In the genomic region with DNA sequence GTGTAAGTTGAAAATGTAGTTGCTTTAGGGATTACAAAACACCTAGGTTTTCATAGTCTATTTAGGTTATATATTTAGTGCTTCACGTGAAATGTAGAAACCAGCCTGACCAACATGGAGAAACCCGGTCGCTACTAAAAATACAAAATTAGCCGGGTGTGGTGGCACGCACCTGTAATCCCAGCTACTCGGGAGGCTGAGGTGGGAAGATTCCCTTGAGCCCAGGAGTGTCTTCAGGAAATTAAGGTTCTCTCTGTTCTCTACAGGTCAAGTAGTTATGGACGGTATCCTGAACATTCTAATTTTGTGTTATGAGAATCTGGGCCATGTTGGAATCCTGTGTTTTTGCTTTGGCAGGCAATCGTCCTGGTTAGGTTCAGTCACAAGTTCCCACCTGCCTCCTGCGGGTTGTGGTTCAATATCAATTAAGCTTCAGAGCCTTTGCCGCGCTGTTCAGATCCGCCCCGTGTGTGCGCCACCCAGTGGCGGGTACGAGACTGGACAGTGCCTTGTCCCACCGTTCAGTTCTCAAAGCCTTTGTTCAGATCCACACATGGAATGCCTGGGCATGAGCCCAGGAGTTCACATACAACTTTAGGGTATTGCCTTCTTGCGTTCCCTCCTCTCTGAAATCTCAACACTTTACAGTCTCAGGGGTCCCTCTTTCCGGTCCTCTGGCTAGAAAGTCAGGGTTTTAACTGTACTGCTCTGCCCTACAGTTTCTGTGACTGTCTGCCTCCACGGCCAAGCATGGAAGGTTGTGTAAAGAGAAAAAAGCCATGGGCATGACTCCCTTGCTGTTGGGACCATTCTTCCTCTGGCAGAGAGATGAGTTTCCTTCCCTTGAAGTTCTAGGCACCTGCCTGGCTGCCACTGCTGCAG, we compare ENCODE assay signal across 8 cellular contexts. TPM values are rescaled to one million over a fixed set of nuclear protein-coding genes. Genes with fewer than 3 reads are reported as not detected.
DNase-seq lines count a peak whose midpoint lies in the region; ATAC-seq and TF ChIP-seq lines count a peak whose summit lies in the region.

No MANE protein-coding gene starts in this region.

- H3K27me3 ChIP-seq in dorsolateral prefrontal cortex, result peaks cover 0 to 7% (median 0%) of the 10 kb centered on the region in 45 donors
- H3K27me3 ChIP-seq in lung (ENCODE audit: control insufficient read depth, insufficient read depth), result no peaks in the 10 kb centered on the region

- intact Hi-C loops in dorsolateral prefrontal cortex (cut with DNase I), result loop anchor here (5.0 to 10.0 kb wide), 3 partner anchors 122 to 285 kb away; no protein-coding TSS in a partner anchor

- TF ChIP-seq CTCF in GM12864 (IDR thresholded peaks at IDR 0.05; ENCODE audit: low read depth, low read length, missing control alignments) (peak; percentile 100), dorsolateral prefrontal cortex (IDR thresholded peaks at IDR 0.05 in 54 of 56, conservative IDR thresholded peaks at IDR 0.05 in 2 of 56; ENCODE audit: low read depth in 1 of 56, partially characterized antibody in 56 of 56) (peak; percentile 49 to 92 (median 84)), lung (IDR thresholded peaks at IDR 0.05; ENCODE audit: control extremely low read depth, extremely low read depth) (peak; percentile 68)

- H3K27ac ChIP-seq in dorsolateral prefrontal cortex, result no peak overlapping the region
- H3K27ac ChIP-seq in lung (ENCODE audit: low read depth in 1 of 2, low read length in 1 of 2), result no peak overlapping the region

- peaks cover 0 to 1% of the 10 kb centered on the region in 2 donors for H3K4me1 ChIP-seq in lung (ENCODE audit: control insufficient read depth in 2 of 2, insufficient read depth in 2 of 2, low read length in 2 of 2)

- H3K4me3 ChIP-seq in GM12864 (ENCODE audit: low read depth, low read length), result no peak overlapping the region
- H3K4me3 ChIP-seq in dorsolateral prefrontal cortex, result peak overlapping the region in 19 of 59 donors; percentile 2 to 38 (median 23)
- H3K4me3 ChIP-seq in lung, result no peak overlapping the region

- ATAC-seq in HG03342 (IDR thresholded peaks at IDR 0.05; ENCODE audit: unreplicated experiment), result peak; percentile 59
- peak; percentile 88 for ATAC-seq in lung (ENCODE audit: insufficient read depth, low FRiP score)
- no peak for ATAC-seq in HG02763 (IDR thresholded peaks at IDR 0.05; ENCODE audit: unreplicated experiment)

- DNase-seq in GM12864 (ENCODE audit: low read depth) (peak; percentile 33), NCI-H526 treated with DMSO at 0.1 percent for 48 hours (lab: John Stamatoyannopoulos, UW) (peak; percentile 75), dorsolateral prefrontal cortex (peak in 9 of 10 donors; percentile 42 to 76 (median 57)), lung (ENCODE audit: low spot score) (peak; percentile 62)
- peak; percentile 58 to 61 for DNase-seq in activated CD4-positive, alpha-beta T cell treated with anti-CD3 and anti-CD28 coated beads, Interleukin-2, amount 50 U/mL, for 4 hours
- DNase-seq in stimulated activated CD8-positive, alpha-beta memory T cell treated with anti-CD3 and anti-CD28 coated beads, Interleukin-12 subunit alpha, Interleukin-12 subunit beta, amount 100 ng/mL, for 1 hour (ENCODE audit: low read depth), result peak; percentile 46

- WGBS in lung, 2 donors, result 30 to 32% methylated on average over 20 of the region's 20 CpGs

- H3K9me3 ChIP-seq in lung (ENCODE audit: control insufficient read depth in 2 of 2, insufficient read depth in 1 of 2, low read length in 1 of 2), result no peaks in the 10 kb centered on the region

- H3K36me3 ChIP-seq in lung (ENCODE audit: control insufficient read depth in 2 of 2, insufficient read depth in 2 of 2, low read length in 2 of 2), result peaks cover 0 to under 1% of the 10 kb centered on the region in 2 donors

RNA-seq across cellular contexts. Expression of a gene that starts 41.7 kb away (rescaled TPM):
- total RNA-seq in dorsolateral prefrontal cortex, result 10 to 100 TPM; 16.1 to 40.4 (median 23.7) TPM
- 10 to 100 TPM; 19.5 to 23.3 TPM for total RNA-seq in lung
- polyA plus RNA-seq in lung, result 1 to 10 TPM; 7.1 to 8.1 TPM
